2 cellular contexts compared by ENCODE assay signal in the genomic region with DNA sequence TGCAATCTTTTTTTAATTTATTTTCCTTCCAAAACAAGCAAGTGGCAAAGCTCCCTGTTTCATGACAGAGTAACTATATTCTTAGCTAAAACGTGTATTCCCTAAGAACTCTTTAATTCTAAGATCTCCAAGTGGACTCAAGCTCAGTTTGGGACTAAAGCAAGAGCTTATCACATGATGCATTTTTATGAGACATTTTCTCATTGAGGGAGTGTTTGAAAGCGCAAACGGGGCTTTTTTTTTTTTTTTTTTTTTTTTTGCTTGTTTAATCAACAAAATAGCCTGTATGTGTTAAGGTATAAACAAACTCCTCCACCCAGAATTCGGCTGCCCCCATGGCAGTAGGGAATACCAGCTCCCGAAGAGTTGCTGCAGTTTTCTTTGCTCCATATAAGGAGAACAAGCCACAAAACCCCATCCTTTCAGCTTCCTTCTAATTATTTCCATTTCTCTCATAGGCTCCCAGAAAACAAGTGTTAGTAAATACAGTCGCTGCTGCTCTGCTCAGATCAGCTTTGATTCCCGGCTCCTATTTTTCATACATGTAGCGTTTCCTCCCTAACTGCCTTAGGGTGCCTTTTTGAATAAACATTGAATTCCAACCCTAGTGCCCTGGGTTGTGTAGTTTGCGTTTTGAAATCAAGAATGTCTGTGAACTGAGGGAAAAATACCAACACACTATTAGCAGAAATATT.
TF ChIP-seq lines count a peak whose summit lies in the region.

No MANE protein-coding gene starts in this region.

TF ChIP-seq in SK-N-SH, 30 proteins besides CTCF, POLR2A, EP300 and RAD21 (continued from another document):
- TF ChIP-seq, protein P1, sequence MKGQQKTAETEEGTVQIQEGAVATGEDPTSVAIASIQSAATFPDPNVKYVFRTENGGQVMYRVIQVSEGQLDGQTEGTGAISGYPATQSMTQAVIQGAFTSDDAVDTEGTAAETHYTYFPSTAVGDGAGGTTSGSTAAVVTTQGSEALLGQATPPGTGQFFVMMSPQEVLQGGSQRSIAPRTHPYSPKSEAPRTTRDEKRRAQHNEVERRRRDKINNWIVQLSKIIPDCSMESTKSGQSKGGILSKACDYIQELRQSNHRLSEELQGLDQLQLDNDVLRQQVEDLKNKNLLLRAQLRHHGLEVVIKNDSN (IDR thresholded peaks at IDR 0.05; ENCODE audit: borderline replicate concordance, low read depth), result no peak
- TF ChIP-seq, protein P2, sequence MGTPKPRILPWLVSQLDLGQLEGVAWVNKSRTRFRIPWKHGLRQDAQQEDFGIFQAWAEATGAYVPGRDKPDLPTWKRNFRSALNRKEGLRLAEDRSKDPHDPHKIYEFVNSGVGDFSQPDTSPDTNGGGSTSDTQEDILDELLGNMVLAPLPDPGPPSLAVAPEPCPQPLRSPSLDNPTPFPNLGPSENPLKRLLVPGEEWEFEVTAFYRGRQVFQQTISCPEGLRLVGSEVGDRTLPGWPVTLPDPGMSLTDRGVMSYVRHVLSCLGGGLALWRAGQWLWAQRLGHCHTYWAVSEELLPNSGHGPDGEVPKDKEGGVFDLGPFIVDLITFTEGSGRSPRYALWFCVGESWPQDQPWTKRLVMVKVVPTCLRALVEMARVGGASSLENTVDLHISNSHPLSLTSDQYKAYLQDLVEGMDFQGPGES (IDR thresholded peaks at IDR 0.05; ENCODE audit: low read depth, low read length), result no peak

TF ChIP-seq in SK-N-SH treated with all-trans-retinoic acid at 6 μM for 48 hours, 23 proteins besides CTCF, POLR2A, EP300 and RAD21 (continued from another document):
- TF ChIP-seq, protein P3, sequence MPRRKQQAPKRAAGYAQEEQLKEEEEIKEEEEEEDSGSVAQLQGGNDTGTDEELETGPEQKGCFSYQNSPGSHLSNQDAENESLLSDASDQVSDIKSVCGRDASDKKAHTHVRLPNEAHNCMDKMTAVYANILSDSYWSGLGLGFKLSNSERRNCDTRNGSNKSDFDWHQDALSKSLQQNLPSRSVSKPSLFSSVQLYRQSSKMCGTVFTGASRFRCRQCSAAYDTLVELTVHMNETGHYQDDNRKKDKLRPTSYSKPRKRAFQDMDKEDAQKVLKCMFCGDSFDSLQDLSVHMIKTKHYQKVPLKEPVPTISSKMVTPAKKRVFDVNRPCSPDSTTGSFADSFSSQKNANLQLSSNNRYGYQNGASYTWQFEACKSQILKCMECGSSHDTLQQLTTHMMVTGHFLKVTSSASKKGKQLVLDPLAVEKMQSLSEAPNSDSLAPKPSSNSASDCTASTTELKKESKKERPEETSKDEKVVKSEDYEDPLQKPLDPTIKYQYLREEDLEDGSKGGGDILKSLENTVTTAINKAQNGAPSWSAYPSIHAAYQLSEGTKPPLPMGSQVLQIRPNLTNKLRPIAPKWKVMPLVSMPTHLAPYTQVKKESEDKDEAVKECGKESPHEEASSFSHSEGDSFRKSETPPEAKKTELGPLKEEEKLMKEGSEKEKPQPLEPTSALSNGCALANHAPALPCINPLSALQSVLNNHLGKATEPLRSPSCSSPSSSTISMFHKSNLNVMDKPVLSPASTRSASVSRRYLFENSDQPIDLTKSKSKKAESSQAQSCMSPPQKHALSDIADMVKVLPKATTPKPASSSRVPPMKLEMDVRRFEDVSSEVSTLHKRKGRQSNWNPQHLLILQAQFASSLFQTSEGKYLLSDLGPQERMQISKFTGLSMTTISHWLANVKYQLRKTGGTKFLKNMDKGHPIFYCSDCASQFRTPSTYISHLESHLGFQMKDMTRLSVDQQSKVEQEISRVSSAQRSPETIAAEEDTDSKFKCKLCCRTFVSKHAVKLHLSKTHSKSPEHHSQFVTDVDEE (CRISPR knock-in tag; IDR thresholded peaks at IDR 0.05), result no peak
- TF ChIP-seq ZFP30 (CRISPR knock-in tag; IDR thresholded peaks at IDR 0.05) (no peak), ZNF565 (CRISPR knock-in tag; conservative IDR thresholded peaks at IDR 0.05; ENCODE audit: low read depth) (no peak), ZC3H10 (CRISPR knock-in tag; IDR thresholded peaks at IDR 0.05) (no peak), SNAI2 (CRISPR knock-in tag; IDR thresholded peaks at IDR 0.05) (no peak), ZNF8 (CRISPR knock-in tag; IDR thresholded peaks at IDR 0.05) (no peak)
- TF ChIP-seq, protein P4, sequence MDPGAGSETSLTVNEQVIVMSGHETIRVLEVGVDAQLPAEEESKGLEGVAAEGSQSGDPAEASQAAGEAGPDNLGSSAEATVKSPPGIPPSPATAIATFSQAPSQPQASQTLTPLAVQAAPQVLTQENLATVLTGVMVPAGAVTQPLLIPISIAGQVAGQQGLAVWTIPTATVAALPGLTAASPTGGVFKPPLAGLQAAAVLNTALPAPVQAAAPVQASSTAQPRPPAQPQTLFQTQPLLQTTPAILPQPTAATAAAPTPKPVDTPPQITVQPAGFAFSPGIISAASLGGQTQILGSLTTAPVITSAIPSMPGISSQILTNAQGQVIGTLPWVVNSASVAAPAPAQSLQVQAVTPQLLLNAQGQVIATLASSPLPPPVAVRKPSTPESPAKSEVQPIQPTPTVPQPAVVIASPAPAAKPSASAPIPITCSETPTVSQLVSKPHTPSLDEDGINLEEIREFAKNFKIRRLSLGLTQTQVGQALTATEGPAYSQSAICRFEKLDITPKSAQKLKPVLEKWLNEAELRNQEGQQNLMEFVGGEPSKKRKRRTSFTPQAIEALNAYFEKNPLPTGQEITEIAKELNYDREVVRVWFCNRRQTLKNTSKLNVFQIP (CRISPR knock-in tag; IDR thresholded peaks at IDR 0.05; ENCODE audit: borderline replicate concordance, low read depth), result no peak
- TF ChIP-seq, protein P5, sequence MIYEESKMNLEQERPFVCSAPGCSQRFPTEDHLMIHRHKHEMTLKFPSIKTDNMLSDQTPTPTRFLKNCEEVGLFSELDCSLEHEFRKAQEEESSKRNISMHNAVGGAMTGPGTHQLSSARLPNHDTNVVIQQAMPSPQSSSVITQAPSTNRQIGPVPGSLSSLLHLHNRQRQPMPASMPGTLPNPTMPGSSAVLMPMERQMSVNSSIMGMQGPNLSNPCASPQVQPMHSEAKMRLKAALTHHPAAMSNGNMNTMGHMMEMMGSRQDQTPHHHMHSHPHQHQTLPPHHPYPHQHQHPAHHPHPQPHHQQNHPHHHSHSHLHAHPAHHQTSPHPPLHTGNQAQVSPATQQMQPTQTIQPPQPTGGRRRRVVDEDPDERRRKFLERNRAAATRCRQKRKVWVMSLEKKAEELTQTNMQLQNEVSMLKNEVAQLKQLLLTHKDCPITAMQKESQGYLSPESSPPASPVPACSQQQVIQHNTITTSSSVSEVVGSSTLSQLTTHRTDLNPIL (CRISPR knock-in tag; IDR thresholded peaks at IDR 0.05; ENCODE audit: low read depth), result no peak
